37 cellular contexts compared by ENCODE assay signal in genomic region chr7:38625866-38626265, GRCh38. TPM values are rescaled to one million over a fixed set of nuclear protein-coding genes. Genes with fewer than 3 reads are reported as not detected.
"Had no signal": no experiment of that assay in that cellular context is flagged by ENCODE, and none has a peak within 500 bp of the region (broad histone marks: within the 10 kb centered on the region; RNA-seq: fewer than 3 reads in every experiment).

No MANE protein-coding gene starts in this region.

- H3K27me3 ChIP-seq: MG63 had no signal

- H3K36me3 ChIP-seq: MG63 had no signal

- H3K4me3 ChIP-seq: MG63 had no signal

- DNase-seq: Kasumi-1, MG63, MM.1S, MV-4-11, NCI-H1048, NCI-H1092, NCI-H1092 treated with DMSO at 0.1 percent for 48 hours, NCI-H1105, NCI-H1105 treated with DMSO at 0.1 percent for 48 hours, NCI-H1417, NCI-H1417 treated with DMSO at 0.1 percent for 48 hours, NCI-H1436, NCI-H1436 treated with DMSO at 0.1 percent for 48 hours, NCI-H146, NCI-H1694, NCI-H1694 treated with DMSO at 0.1 percent for 48 hours, NCI-H187, NCI-H187 treated with DMSO at 0.1 percent for 48 hours, NCI-H1930, NCI-H2029, NCI-H2029 treated with DMSO at 0.1 percent for 48 hours, NCI-H2081, NCI-H2081 treated with DMSO at 0.1 percent for 48 hours, NCI-H2107, NCI-H2171, NCI-H2171 treated with DMSO at 0.1 percent for 48 hours, NCI-H2227 treated with DMSO at 0.1 percent for 48 hours, NCI-H226, NCI-H345, NCI-H446, NCI-H446 treated with DMSO at 0.1 percent for 48 hours, NCI-H510A, NCI-H510A treated with DMSO at 0.1 percent for 48 hours, NCI-H524, NCI-H524 treated with DMSO at 0.1 percent for 48 hours, NCI-H526 had no signal

RNA-seq across cellular contexts. Expression of gene AMPH, which starts 5.3 kb away (rescaled TPM):
- total RNA-seq: NCI-H460 had no signal
